In the genomic region with DNA sequence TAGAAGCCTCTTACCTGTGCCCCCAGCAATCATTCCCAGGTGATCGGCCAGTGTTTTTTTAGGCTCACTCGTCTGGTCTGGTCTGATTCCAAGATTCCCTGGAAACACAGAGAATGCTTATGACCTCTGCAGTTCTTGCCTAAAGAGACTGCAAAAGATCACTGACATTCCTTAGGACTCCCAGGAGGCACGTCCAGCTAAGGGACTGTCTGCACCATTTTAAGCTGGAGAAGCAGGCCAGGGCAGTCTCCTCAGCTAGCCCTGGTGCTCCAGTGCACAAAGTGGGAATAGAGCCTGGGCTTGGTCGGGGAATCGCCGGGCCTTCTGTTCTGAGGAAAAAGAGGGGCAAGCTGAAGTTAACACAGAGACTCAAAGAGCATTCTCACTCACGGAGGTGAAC, we compare ENCODE assay signal across 1 cellular context.
TF ChIP-seq lines count a peak whose summit lies in the region.

No MANE protein-coding gene starts in this region.

TF ChIP-seq in A549, 52 proteins besides CTCF, POLR2A, EP300 and RAD21:
- 0 out of 2 replicates have a peak, but pooled peaks have one; percentile 19 for TF ChIP-seq REST (IDR thresholded peaks at IDR 0.05)
- no peak for TF ChIP-seq POLR2AphosphoS2 (conservative IDR thresholded peaks at IDR 0.05; ENCODE audit: low read length)
TF ChIP-seq in A549: peak in this region for 1.
